In genomic region chr11:117879516-117880480, GRCh38 we compare ENCODE assay signal across 20 cellular contexts. TPM values are rescaled to one million over a fixed set of nuclear protein-coding genes. Genes with fewer than 3 reads are reported as not detected.
"Had no signal": no experiment of that assay in that cellular context is flagged by ENCODE, and none has a peak within 500 bp of the region (broad histone marks: within the 10 kb centered on the region; RNA-seq: fewer than 3 reads in every experiment).

No MANE protein-coding gene starts in this region.

- H3K27me3 ChIP-seq: pancreas, thyroid gland had no signal

- H3K36me3 Mint-ChIP-seq: activated naive CD8-positive, alpha-beta T cell treated with anti-CD3 and anti-CD28 coated beads for 36 hours; stimulated activated naive B cell treated with anti-CD40 and anti-IgM and Interleukin-4, amounts not matched to agents 10 μg/mL and 1 μg/mL and 100 μg/mL, for 72 hours; T-cell had no signal

- H3K36me3 ChIP-seq: pancreas, spleen, thyroid gland had no signal

- H3K9me3 Mint-ChIP-seq: activated CD4-positive, alpha-beta T cell treated with anti-CD3 and anti-CD28 coated beads, Interleukin-2, amount 10 ng/mL, durations not matched to agents 24 days and 14 days; activated naive CD8-positive, alpha-beta T cell treated with anti-CD3 and anti-CD28 coated beads for 36 hours; stimulated activated naive B cell treated with anti-CD40 and anti-IgM and Interleukin-4, amounts not matched to agents 10 μg/mL and 1 μg/mL and 100 μg/mL, for 72 hours; T-cell had no signal

- DNase-seq: activated CD4-positive, alpha-beta T cell treated with anti-CD3 and anti-CD28 coated beads, Interleukin-2, amount 10 ng/mL, durations not matched to agents 24 days and 14 days; activated CD4-positive, CD25-positive, alpha-beta regulatory T cell; activated CD8-positive, alpha-beta T cell treated with anti-CD3 and anti-CD28 coated beads, Interleukin-2, amount 10 ng/mL, durations not matched to agents 7 days and 5 days; activated naive CD4-positive, alpha-beta T cell; activated naive CD8-positive, alpha-beta T cell treated with anti-CD3 and anti-CD28 coated beads for 36 hours; amniotic stem cell; dorsolateral prefrontal cortex; foreskin fibroblast; pancreas; spleen; stimulated activated CD4-positive, alpha-beta T cell treated with anti-CD3 and anti-CD28 coated beads, Interleukin-4, amount 100 ng/mL, for 4 hours; stimulated activated naive B cell treated with anti-CD40 and anti-IgM and Interleukin-4, amounts not matched to agents 10 μg/mL and 1 μg/mL and 100 μg/mL, for 72 hours; T-cell; thyroid gland had no signal

- FAIRE-seq: islet of Langerhans, pancreas had no signal

- H3K27ac ChIP-seq: epithelial cell of prostate, hepatocyte, pancreas, spleen, thyroid gland had no signal

- H3K9me3 ChIP-seq: pancreas, spleen, thyroid gland had no signal

- ATAC-seq: activated CD8-positive, alpha-beta T cell treated with anti-CD3 and anti-CD28 coated beads, Interleukin-2, amount 10 ng/mL, durations not matched to agents 7 days and 5 days; pancreas; SK-N-SH treated with all-trans-retinoic acid at 6 μM for 48 hours; stimulated activated naive B cell treated with anti-CD40 and anti-IgM and Interleukin-4, amounts not matched to agents 10 μg/mL and 1 μg/mL and 100 μg/mL, for 72 hours; T-cell had no signal

- H3K27ac Mint-ChIP-seq: activated CD4-positive, alpha-beta T cell treated with anti-CD3 and anti-CD28 coated beads, Interleukin-2, amount 10 ng/mL, durations not matched to agents 24 days and 14 days; activated CD8-positive, alpha-beta T cell treated with anti-CD3 and anti-CD28 coated beads, Interleukin-2, amount 10 ng/mL, durations not matched to agents 7 days and 5 days; activated naive CD8-positive, alpha-beta T cell treated with anti-CD3 and anti-CD28 coated beads for 36 hours; stimulated activated naive B cell treated with anti-CD40 and anti-IgM and Interleukin-4, amounts not matched to agents 10 μg/mL and 1 μg/mL and 100 μg/mL, for 72 hours; T-cell had no signal

- H3K4me3 ChIP-seq: dorsolateral prefrontal cortex, hepatocyte, pancreas, spleen, thyroid gland had no signal

- H3K4me3 Mint-ChIP-seq: activated CD4-positive, alpha-beta T cell treated with anti-CD3 and anti-CD28 coated beads, Interleukin-2, amount 10 ng/mL, durations not matched to agents 24 days and 14 days; activated CD8-positive, alpha-beta T cell treated with anti-CD3 and anti-CD28 coated beads, Interleukin-2, amount 10 ng/mL, durations not matched to agents 7 days and 5 days; activated naive CD8-positive, alpha-beta T cell treated with anti-CD3 and anti-CD28 coated beads for 36 hours; stimulated activated naive B cell treated with anti-CD40 and anti-IgM and Interleukin-4, amounts not matched to agents 10 μg/mL and 1 μg/mL and 100 μg/mL, for 72 hours; T-cell had no signal

RNA-seq across cellular contexts. Expression of gene FXYD6, which starts 3.3 kb away (rescaled TPM):
- total RNA-seq: activated CD4-positive, alpha-beta T cell treated with anti-CD3 and anti-CD28 coated beads, Interleukin-2, amount 10 ng/mL, durations not matched to agents 24 days and 14 days had no signal

RNA-seq across cellular contexts. Expression of gene TMPRSS13, which starts 49.4 kb away (rescaled TPM):
- total RNA-seq: cardiac septum, lung microvascular endothelial cell had no signal
